Comparison of ENCODE assay signal across 11 cellular contexts in the genomic region with DNA sequence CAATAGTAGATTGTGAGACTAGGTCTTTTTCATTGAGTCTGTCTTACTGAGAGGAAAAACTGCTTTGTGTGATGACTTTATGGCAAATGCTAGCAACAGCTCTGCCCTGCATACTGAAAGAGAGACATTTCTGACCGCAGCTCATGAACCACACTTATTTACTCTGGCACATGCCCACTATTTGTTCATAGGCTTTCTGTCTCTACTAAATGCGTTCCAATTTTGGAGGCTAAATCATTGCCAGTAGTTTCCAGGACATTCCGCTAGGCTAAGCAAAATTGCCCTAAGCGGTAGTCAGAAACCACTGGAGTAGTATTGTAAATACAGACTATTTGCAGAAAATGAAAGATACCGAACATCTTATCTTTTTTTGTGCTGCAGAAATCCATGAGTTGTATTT. TPM values are rescaled to one million over a fixed set of nuclear protein-coding genes. Genes with fewer than 3 reads are reported as not detected.
DNase-seq lines count a peak whose midpoint lies in the region; ATAC-seq and TF ChIP-seq lines count a peak whose summit lies in the region.
"Had no signal": no experiment of that assay in that cellular context is flagged by ENCODE, and none has a peak within 500 bp of the region (broad histone marks: within the 10 kb centered on the region; RNA-seq: fewer than 3 reads in every experiment).

No MANE protein-coding gene starts in this region.

- H3K27me3 ChIP-seq in SJCRH30 (no peaks in the 10 kb centered on the region), thoracic aorta (replicated peaks; ENCODE audit: insufficient read depth) (no peaks in the 10 kb centered on the region)
- no peaks in the 10 kb centered on the region for H3K27me3 ChIP-seq in CD8-positive, alpha-beta T cell (ENCODE audit: insufficient read depth, low read length)

- POLR2A ChIA-PET in CD8-positive, alpha-beta T cell (lab: Charles Lee), result no interaction called here

- ATAC-seq in thoracic aorta (ENCODE audit: insufficient number of reproducible peaks, low FRiP score, low read depth) (peak; percentile 52), GM19463 (IDR thresholded peaks at IDR 0.05; ENCODE audit: unreplicated experiment) (no peak)
- ATAC-seq in CD8-positive, alpha-beta T cell, result no peak

- no peak overlapping the region for H3K27ac Mint-ChIP-seq in CD8-positive, alpha-beta T cell
- H3K27ac Mint-ChIP-seq: brain had no signal

- H3K27ac ChIP-seq in SJCRH30, result no peak overlapping the region
- H3K27ac ChIP-seq in thoracic aorta, result no peak overlapping the region
- no peak overlapping the region for H3K27ac ChIP-seq in CD8-positive, alpha-beta T cell (ENCODE audit: low read depth, low read length)

- intact Hi-C loops in CD8-positive, alpha-beta T cell (cut with DNase I, micrococcal nuclease), result no loop called here

- TF ChIP-seq CTCF in fibroblast of the aortic adventitia (IDR thresholded peaks at IDR 0.05; ENCODE audit: insufficient read depth, low read length) (no peak), thoracic aorta (IDR thresholded peaks at IDR 0.05) (peak; percentile 25)
- no peak for TF ChIP-seq CTCF in CD8-positive, alpha-beta T cell (IDR thresholded peaks at IDR 0.05)

- no peak overlapping the region for H3K4me3 ChIP-seq in SJCRH30
- H3K4me3 ChIP-seq in fibroblast of the aortic adventitia (ENCODE audit: low read depth, low read length), result no peak overlapping the region
- H3K4me3 ChIP-seq in thoracic aorta, result peak overlapping the region; percentile 12
- H3K4me3 ChIP-seq in CD8-positive, alpha-beta T cell (ENCODE audit: low read depth, low read length), result no peak overlapping the region

- H3K4me3 Mint-ChIP-seq in CD8-positive, alpha-beta T cell, result no peak overlapping the region
- H3K4me3 Mint-ChIP-seq: brain, neural crest cell had no signal

- DNase-seq in LHCN-M2 (ENCODE audit: low read depth) (peak; percentile 90), SJCRH30 (peak; percentile 7 to 28), fibroblast of the aortic adventitia (ENCODE audit: low read depth) (peak; percentile 72), thoracic aorta (ENCODE audit: low spot score) (no peak), dermis blood vessel endothelial cell (no peak), foreskin melanocyte (no peak)
- no peak for DNase-seq in CD8-positive, alpha-beta T cell
- DNase-seq: NCI-H1436 had no signal

- no peaks in the 10 kb centered on the region for H3K4me1 ChIP-seq in SJCRH30
- peaks cover 3 to 11% of the 10 kb centered on the region in 2 donors for H3K4me1 ChIP-seq in thoracic aorta (ENCODE audit: control insufficient read depth in 1 of 2, low read depth in 2 of 2)
- no peaks in the 10 kb centered on the region for H3K4me1 ChIP-seq in CD8-positive, alpha-beta T cell (ENCODE audit: insufficient read depth, low read length)

- no peaks in the 10 kb centered on the region for H3K4me1 Mint-ChIP-seq in CD8-positive, alpha-beta T cell (ENCODE audit: low read depth)
- H3K4me1 Mint-ChIP-seq: neural crest cell had no signal

- peaks cover 15% of the 10 kb centered on the region for H3K27me3 Mint-ChIP-seq in CD8-positive, alpha-beta T cell (ENCODE audit: low read depth)

- CTCF ChIA-PET in CD8-positive, alpha-beta T cell (lab: Charles Lee), result no interaction called here

- no peaks in the 10 kb centered on the region for H3K9me3 Mint-ChIP-seq in CD8-positive, alpha-beta T cell
- H3K9me3 Mint-ChIP-seq: brain, neural crest cell had no signal

- no peaks in the 10 kb centered on the region for H3K36me3 Mint-ChIP-seq in CD8-positive, alpha-beta T cell
- H3K36me3 Mint-ChIP-seq: brain had no signal

- H3K36me3 ChIP-seq in SJCRH30 (no peaks in the 10 kb centered on the region), thoracic aorta (no peaks in the 10 kb centered on the region)
- H3K36me3 ChIP-seq in CD8-positive, alpha-beta T cell (ENCODE audit: insufficient read depth, low read length), result no peaks in the 10 kb centered on the region

- H3K9me3 ChIP-seq in SJCRH30 (replicated peaks) (no peaks in the 10 kb centered on the region), thoracic aorta (no peaks in the 10 kb centered on the region)
- no peaks in the 10 kb centered on the region for H3K9me3 ChIP-seq in CD8-positive, alpha-beta T cell (ENCODE audit: low read length)

RNA-seq across cellular contexts. Expression of gene DLX6, which starts 55.6 kb away (rescaled TPM):
- total RNA-seq in LHCN-M2 (2014; rRNA removed) (0.06 TPM in 1 of 2 replicates, not detected in the other), fibroblast of the aortic adventitia (ENCODE audit: low replicate concordance) (not detected in 2 replicates), thoracic aorta (not detected), dermis blood vessel endothelial cell (not detected in 2 replicates)
- polyA plus RNA-seq in LHCN-M2 (2012), result 0.11 TPM
- total RNA-seq in SJCRH30 (2014; rRNA removed; shearing (Covaris generic)), result 3.1 and 3.4 TPM in 2 replicates
- total RNA-seq in CD8-positive, alpha-beta T cell, result not detected

Comparison
In these comparisons a context has a peak if more than half of its experiments do, and no peak if none do; other contexts are left out.
1. DNase-seq: peak in LHCN-M2 (single experiment), SJCRH30 (2 of 2) and fibroblast of the aortic adventitia (single experiment); none in thoracic aorta (single experiment), dermis blood vessel endothelial cell (single experiment), CD8-positive, alpha-beta T cell (0 of 7) and foreskin melanocyte (single experiment).